In genomic region chr11:11461473-11461872, GRCh38 we compare ENCODE assay signal across 24 cellular contexts.
DNase-seq lines count a peak whose midpoint lies in the region; ATAC-seq and TF ChIP-seq lines count a peak whose summit lies in the region.
"Had no signal": no experiment of that assay in that cellular context is flagged by ENCODE, and none has a peak within 500 bp of the region (broad histone marks: within the 10 kb centered on the region; RNA-seq: fewer than 3 reads in every experiment).

No MANE protein-coding gene starts in this region.

- 9 to 21% (median 16%) methylated on average over 10 of the region's 10 CpGs for WGBS in psoas muscle, 3 donors
- 72 to 83% (median 73%) methylated on average over 8 to 10 of the region's 10 CpGs for WGBS in adrenal gland, 4 donors

- H3K27ac ChIP-seq in dorsolateral prefrontal cortex, result peak overlapping the region in 40 of 59 donors; percentile 8 to 86 (median 52)
- peak overlapping the region; percentile 30 for H3K27ac ChIP-seq in psoas muscle
- no peak overlapping the region for H3K27ac ChIP-seq in adrenal gland
- H3K27ac ChIP-seq: colonic mucosa, spleen had no signal

- intact Hi-C loops in dorsolateral prefrontal cortex (cut with DNase I) (no loop called here), psoas muscle (cut with DNase I) (no loop called here), adrenal gland (cut with DNase I) (no loop called here)

- H3K27me3 ChIP-seq in dorsolateral prefrontal cortex (no peaks in the 10 kb centered on the region), psoas muscle (ENCODE audit: insufficient read depth in 3 of 3, low read length in 2 of 3) (no peaks in the 10 kb centered on the region), adrenal gland (no peaks in the 10 kb centered on the region)
- H3K27me3 ChIP-seq: colonic mucosa, spleen had no signal

- TF ChIP-seq CTCF in dorsolateral prefrontal cortex (IDR thresholded peaks at IDR 0.05 in 54 of 56, conservative IDR thresholded peaks at IDR 0.05 in 2 of 56; ENCODE audit: low read depth in 1 of 56, partially characterized antibody in 56 of 56) (no peak), psoas muscle (IDR thresholded peaks at IDR 0.05) (no peak), adrenal gland (IDR thresholded peaks at IDR 0.05) (no peak)

- H3K36me3 ChIP-seq in psoas muscle (ENCODE audit: insufficient read depth in 1 of 2, low read depth in 1 of 2), result no peaks in the 10 kb centered on the region
- no peaks in the 10 kb centered on the region for H3K36me3 ChIP-seq in adrenal gland (replicated peaks in 1 of 2)
- H3K36me3 ChIP-seq: colonic mucosa, spleen had no signal

- ATAC-seq in psoas muscle, result peak; percentile 62 to 92 (median 81)
- ATAC-seq: activated CD8-positive, alpha-beta T cell treated with anti-CD3 and anti-CD28 coated beads, Interleukin-2, amount 10 ng/mL, durations not matched to agents 7 days and 5 days; activated T-cell treated with anti-CD3 and anti-CD28 coated beads, Interleukin-2, amount 50 U/mL, for 4 hours; HCT116; naive thymus-derived CD4-positive, alpha-beta T cell; Panc1; stimulated activated naive CD8-positive, alpha-beta T cell treated with anti-CD3 and anti-CD28 coated beads, Interleukin-15, amount 100 ng/mL, for 72 hours had no signal

- TF ChIP-seq POLR2A in adrenal gland (IDR thresholded peaks at IDR 0.05), result no peak

- H3K4me1 ChIP-seq in psoas muscle, result peaks cover 23% of the 10 kb centered on the region
- H3K4me1 ChIP-seq in adrenal gland (replicated peaks in 1 of 2), result peaks cover 0 to 2% of the 10 kb centered on the region in 2 donors
- H3K4me1 ChIP-seq: colonic mucosa, spleen had no signal

- H3K4me3 ChIP-seq in dorsolateral prefrontal cortex, result peak overlapping the region in 8 of 59 donors; percentile 2 to 44 (median 18)
- no peak overlapping the region for H3K4me3 ChIP-seq in psoas muscle
- H3K4me3 ChIP-seq in adrenal gland, result no peak overlapping the region
- H3K4me3 ChIP-seq: colonic mucosa, spleen had no signal

- DNase-seq in Ammon's horn (ENCODE audit: low spot score) (peak; percentile 52), dorsolateral prefrontal cortex (peak in 9 of 10 donors; percentile 37 to 81 (median 63)), medulla oblongata (ENCODE audit: extremely low spot score) (peak; percentile 35), psoas muscle (peak in 1 of 2 donors; percentile 74), activated T-cell treated with anti-CD3 and anti-CD28 coated beads for 4 hours (no peak), NCI-H510A treated with DMSO at 0.1 percent for 48 hours (lab: John Stamatoyannopoulos, UW) (no peak), adrenal gland (no peak)
- no peak for DNase-seq in activated CD4-positive, alpha-beta T cell treated with anti-CD3 and anti-CD28 coated beads, Interleukin-2, amount 50 U/mL, for 1 hour
- DNase-seq: activated B cell treated with CpG ODN at 0.5 μM for 24 hours; activated CD8-positive, alpha-beta T cell treated with anti-CD3 and anti-CD28 coated beads, Interleukin-2, amount 10 ng/mL, durations not matched to agents 7 days and 5 days; activated T-cell treated with anti-CD3 and anti-CD28 coated beads, Interleukin-2, amount 50 U/mL, for 4 hours; colonic mucosa; COR-L47; DND-41; naive thymus-derived CD4-positive, alpha-beta T cell; NCI-H1417 treated with DMSO at 0.1 percent for 48 hours; NCI-H2107; NK-92 treated with Interleukin-12 subunit alpha and Interleukin-12 subunit beta, amount 100 ng/mL, for 24 hours; SK-N-SH; spleen; stimulated activated CD4-positive, alpha-beta T cell treated with anti-CD3 and anti-CD28 coated beads, Interleukin-4, amount 100 ng/mL, for 24 hours; stimulated activated naive CD8-positive, alpha-beta T cell treated with anti-CD3 and anti-CD28 coated beads, Interleukin-15, amount 100 ng/mL, for 72 hours had no signal

- no peaks in the 10 kb centered on the region for H3K9me3 ChIP-seq in psoas muscle
- no peaks in the 10 kb centered on the region for H3K9me3 ChIP-seq in adrenal gland (replicated peaks in 1 of 3)
- H3K9me3 ChIP-seq: colonic mucosa, SK-N-SH, spleen had no signal

Comparison
In these comparisons a context has a peak if more than half of its experiments do, and no peak if none do; other contexts are left out.
1. DNase-seq: peak in Ammon's horn (single experiment), dorsolateral prefrontal cortex (9 of 10) and medulla oblongata (single experiment); none in activated T-cell treated with anti-CD3 and anti-CD28 coated beads for 4 hours (single experiment), NCI-H510A treated with DMSO at 0.1 percent for 48 hours (single experiment), adrenal gland (0 of 7) and activated CD4-positive, alpha-beta T cell treated with anti-CD3 and anti-CD28 coated beads, Interleukin-2, amount 50 U/mL, for 1 hour (single experiment).
2. H3K27ac ChIP-seq: peak in dorsolateral prefrontal cortex (40 of 59) and psoas muscle (single experiment); none in adrenal gland (0 of 5).